In the genomic region with DNA sequence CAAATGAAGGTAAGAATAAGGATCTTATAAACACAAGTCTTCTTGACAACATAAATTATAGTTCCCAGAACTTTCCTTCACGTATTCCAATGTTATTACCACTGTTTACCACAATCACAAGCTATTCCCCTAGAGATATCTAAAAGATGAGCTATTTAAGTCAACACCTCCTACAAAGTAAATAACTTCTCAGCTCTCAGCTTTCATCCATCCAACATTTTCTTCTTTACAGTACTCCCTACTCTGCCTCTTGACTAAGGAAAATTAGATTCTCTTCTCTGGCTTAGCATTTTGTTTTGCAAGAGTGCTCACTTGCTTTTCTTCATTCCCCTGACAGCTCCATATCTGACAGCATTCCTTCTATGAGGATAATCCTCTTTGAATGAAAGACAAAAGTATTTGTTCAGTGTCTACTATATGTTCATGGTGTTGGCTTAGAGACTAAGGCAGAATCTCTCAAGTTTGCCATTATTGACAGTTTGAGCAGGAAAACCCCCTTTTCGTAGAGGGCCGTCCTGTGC, we compare ENCODE assay signal across 21 cellular contexts.
"Had no signal": no experiment of that assay in that cellular context is flagged by ENCODE, and none has a peak within 500 bp of the region (broad histone marks: within the 10 kb centered on the region; RNA-seq: fewer than 3 reads in every experiment).

No MANE protein-coding gene starts in this region.

- H3K27me3 ChIP-seq: esophagus squamous epithelium, right atrium auricular region, testis had no signal

- ATAC-seq: left lobe of liver; mucosa of descending colon; stimulated activated memory B cell treated with anti-CD40 and anti-IgM and Interleukin-4, amounts not matched to agents 10 μg/mL and 1 μg/mL and 100 μg/mL, for 72 hours had no signal

- H3K4me1 ChIP-seq: prostate gland, testis had no signal

- DNase-seq: activated CD4-positive, alpha-beta T cell treated with anti-CD3 and anti-CD28 coated beads, Interleukin-2, amount 50 U/mL, for 1 hour; activated CD8-positive, alpha-beta memory T cell treated with anti-CD3 and anti-CD28 coated beads for 24 hours; activated CD8-positive, alpha-beta memory T cell treated with anti-CD3 and anti-CD28 coated beads, Interleukin-2, amount 50 U/mL, for 48 hours; activated effector memory CD4-positive, alpha-beta T cell treated with anti-CD3 and anti-CD28 coated beads, Interleukin-2, amount 50 U/mL, for 16 hours; activated naive CD4-positive, alpha-beta T cell treated with anti-CD3 and anti-CD28 coated beads, Interleukin-2, amount 50 U/mL, for 16 hours; activated T-cell treated with anti-CD3 and anti-CD28 coated beads, Interleukin-2, amount 50 U/mL, for 48 hours; cerebellar nuclear complex; effector CD4-positive, alpha-beta T cell; esophagus squamous epithelium; foreskin melanocyte; kidney; mucosa of descending colon; naive B cell; stimulated activated CD4-positive, alpha-beta T cell treated with anti-CD3 and anti-CD28 coated beads, Interleukin-4, amount 100 ng/mL, for 4 hours; T1000; testis had no signal

- H3K9me3 ChIP-seq: esophagus squamous epithelium, mucosa of descending colon, prostate gland, right atrium auricular region, testis had no signal

- H3K27ac ChIP-seq: prostate gland, right atrium auricular region, testis had no signal

- FAIRE-seq: bronchial epithelial cell, kidney had no signal

- H3K4me3 ChIP-seq: esophagus squamous epithelium, mucosa of descending colon, prostate gland, right atrium auricular region, testis had no signal

- H3K36me3 ChIP-seq: esophagus squamous epithelium, prostate gland, right atrium auricular region had no signal
